Comparison of ENCODE assay signal across 11 cellular contexts in the genomic region with DNA sequence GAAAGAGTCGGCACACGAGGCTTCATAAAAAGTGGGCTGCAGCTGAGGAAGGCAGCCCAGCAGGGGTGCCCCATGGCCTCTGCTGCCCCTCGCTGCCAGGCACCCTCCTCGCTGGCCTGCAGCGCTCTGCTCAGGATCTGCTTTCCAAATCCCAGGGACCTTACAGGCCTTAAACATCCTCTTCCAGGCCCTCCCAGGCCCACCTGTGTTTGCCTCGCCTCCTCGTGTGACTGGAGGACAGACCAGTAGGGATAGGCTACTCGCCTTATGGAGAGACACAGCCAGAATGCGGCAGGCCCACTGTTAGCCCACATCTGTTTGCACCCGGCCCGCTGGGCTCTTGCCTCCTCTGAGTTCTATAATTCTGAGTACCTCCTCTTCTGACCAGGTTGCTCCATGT.
"Had no signal": no experiment of that assay in that cellular context is flagged by ENCODE, and none has a peak within 500 bp of the region (broad histone marks: within the 10 kb centered on the region; RNA-seq: fewer than 3 reads in every experiment).

No MANE protein-coding gene starts in this region.

- DNase-seq: activated CD4-positive, alpha-beta memory T cell treated with anti-CD3 and anti-CD28 coated beads, Interleukin-2, amount 10 ng/mL, durations not matched to agents 7 days and 5 days; activated CD8-positive, alpha-beta memory T cell treated with anti-CD3 and anti-CD28 coated beads, Interleukin-2, amount 50 U/mL, for 48 hours; activated naive CD4-positive, alpha-beta T cell treated with anti-CD3 and anti-CD28 coated beads for 36 hours; cortex of kidney; stimulated activated CD4-positive, alpha-beta T cell treated with anti-CD3 and anti-CD28 coated beads, Interleukin-4, amount 100 ng/mL, for 1 hour; stimulated activated CD8-positive, alpha-beta memory T cell treated with anti-CD3 and anti-CD28 coated beads, Interleukin-4, amount 100 ng/mL, for 48 hours; stimulated activated naive CD8-positive, alpha-beta T cell treated with anti-CD3 and anti-CD28 coated beads, Interleukin-15, Interleukin-2, amounts not matched to agents 100 U/mL and 50 U/mL, for 24 hours; T-cell had no signal

- H3K4me1 ChIP-seq: suprapubic skin, upper lobe of right lung had no signal

- H3K27me3 ChIP-seq: suprapubic skin, upper lobe of right lung had no signal

- H3K4me3 ChIP-seq: suprapubic skin, upper lobe of right lung had no signal

- H3K27ac ChIP-seq: suprapubic skin, upper lobe of right lung, VCaP had no signal

- ATAC-seq: T-cell had no signal

- H3K9me3 ChIP-seq: suprapubic skin, upper lobe of right lung had no signal

- H3K36me3 ChIP-seq: suprapubic skin, upper lobe of right lung had no signal
